ENCODE assay signal across 1 cellular context in the genomic region with DNA sequence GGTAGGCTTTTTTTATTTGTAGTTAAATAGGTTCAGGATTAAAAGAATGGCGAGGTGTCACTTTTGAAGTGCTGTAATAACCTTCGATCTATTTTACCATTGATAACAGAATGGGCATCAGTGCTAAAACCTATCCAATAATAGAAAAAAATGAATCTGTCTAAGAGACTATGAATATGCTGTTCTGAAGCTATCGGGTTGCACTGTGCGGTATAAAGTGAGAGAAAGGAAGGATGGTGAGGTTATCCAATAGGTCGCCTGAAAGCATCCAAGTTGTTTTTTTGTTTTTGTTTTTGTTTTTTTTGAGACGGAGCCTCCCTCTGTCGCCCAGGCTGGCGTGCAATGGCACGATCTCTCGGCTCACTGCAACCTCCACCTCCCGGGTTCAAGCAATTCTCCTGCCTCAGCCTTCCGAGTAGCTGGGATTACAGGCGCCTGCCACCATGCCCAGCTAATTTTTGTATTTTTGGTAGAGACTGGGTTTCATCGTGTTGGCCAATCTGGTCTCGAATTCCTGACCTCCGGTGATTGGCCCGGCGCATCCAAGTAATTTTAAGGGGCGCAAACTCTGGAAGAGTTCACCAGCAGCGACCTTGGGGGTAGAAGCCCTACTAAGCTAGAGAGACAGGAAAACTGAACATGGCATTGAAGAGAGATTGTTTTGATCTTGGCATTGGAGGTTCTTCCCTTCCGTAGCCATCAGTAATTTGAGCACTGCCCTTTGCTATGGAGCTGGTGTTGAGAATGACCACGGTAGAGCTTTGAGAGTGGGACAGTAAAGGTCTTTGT.
TF ChIP-seq lines count a peak whose summit lies in the region.

No MANE protein-coding gene starts in this region.

TF ChIP-seq in HepG2, 621 proteins besides CTCF, POLR2A, EP300 and RAD21 (continued from another document and continues in another):
- TF ChIP-seq, protein P1, sequence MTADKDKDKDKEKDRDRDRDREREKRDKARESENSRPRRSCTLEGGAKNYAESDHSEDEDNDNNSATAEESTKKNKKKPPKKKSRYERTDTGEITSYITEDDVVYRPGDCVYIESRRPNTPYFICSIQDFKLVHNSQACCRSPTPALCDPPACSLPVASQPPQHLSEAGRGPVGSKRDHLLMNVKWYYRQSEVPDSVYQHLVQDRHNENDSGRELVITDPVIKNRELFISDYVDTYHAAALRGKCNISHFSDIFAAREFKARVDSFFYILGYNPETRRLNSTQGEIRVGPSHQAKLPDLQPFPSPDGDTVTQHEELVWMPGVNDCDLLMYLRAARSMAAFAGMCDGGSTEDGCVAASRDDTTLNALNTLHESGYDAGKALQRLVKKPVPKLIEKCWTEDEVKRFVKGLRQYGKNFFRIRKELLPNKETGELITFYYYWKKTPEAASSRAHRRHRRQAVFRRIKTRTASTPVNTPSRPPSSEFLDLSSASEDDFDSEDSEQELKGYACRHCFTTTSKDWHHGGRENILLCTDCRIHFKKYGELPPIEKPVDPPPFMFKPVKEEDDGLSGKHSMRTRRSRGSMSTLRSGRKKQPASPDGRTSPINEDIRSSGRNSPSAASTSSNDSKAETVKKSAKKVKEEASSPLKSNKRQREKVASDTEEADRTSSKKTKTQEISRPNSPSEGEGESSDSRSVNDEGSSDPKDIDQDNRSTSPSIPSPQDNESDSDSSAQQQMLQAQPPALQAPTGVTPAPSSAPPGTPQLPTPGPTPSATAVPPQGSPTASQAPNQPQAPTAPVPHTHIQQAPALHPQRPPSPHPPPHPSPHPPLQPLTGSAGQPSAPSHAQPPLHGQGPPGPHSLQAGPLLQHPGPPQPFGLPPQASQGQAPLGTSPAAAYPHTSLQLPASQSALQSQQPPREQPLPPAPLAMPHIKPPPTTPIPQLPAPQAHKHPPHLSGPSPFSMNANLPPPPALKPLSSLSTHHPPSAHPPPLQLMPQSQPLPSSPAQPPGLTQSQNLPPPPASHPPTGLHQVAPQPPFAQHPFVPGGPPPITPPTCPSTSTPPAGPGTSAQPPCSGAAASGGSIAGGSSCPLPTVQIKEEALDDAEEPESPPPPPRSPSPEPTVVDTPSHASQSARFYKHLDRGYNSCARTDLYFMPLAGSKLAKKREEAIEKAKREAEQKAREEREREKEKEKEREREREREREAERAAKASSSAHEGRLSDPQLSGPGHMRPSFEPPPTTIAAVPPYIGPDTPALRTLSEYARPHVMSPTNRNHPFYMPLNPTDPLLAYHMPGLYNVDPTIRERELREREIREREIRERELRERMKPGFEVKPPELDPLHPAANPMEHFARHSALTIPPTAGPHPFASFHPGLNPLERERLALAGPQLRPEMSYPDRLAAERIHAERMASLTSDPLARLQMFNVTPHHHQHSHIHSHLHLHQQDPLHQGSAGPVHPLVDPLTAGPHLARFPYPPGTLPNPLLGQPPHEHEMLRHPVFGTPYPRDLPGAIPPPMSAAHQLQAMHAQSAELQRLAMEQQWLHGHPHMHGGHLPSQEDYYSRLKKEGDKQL (CRISPR knock-in tag; IDR thresholded peaks at IDR 0.05; ENCODE audit: low read depth) = no peak
- TF ChIP-seq ZSCAN20 (CRISPR knock-in tag; IDR thresholded peaks at IDR 0.05; ENCODE audit: borderline replicate concordance) = no peak
- no peak for TF ChIP-seq REPIN1 (CRISPR knock-in tag; IDR thresholded peaks at IDR 0.05; ENCODE audit: borderline replicate concordance, low read depth)
- TF ChIP-seq ZNF230 (CRISPR knock-in tag; IDR thresholded peaks at IDR 0.05) = no peak
- TF ChIP-seq KLF16 (CRISPR knock-in tag; IDR thresholded peaks at IDR 0.05) = no peak
- peak; percentile 16; the same call in 1 of the 2 replicates for TF ChIP-seq ELF1 (CRISPR knock-in tag; IDR thresholded peaks at IDR 0.05)
- no peak for TF ChIP-seq ZNF292 (CRISPR knock-in tag; IDR thresholded peaks at IDR 0.05; ENCODE audit: borderline replicate concordance, low read depth)
- 0 out of 2 replicates have a peak, but pooled peaks have one; percentile 15 for TF ChIP-seq MED1 (CRISPR knock-in tag; IDR thresholded peaks at IDR 0.05)
- TF ChIP-seq ZSCAN29 (CRISPR knock-in tag; conservative IDR thresholded peaks at IDR 0.05) = no peak
- TF ChIP-seq FOXO1 (CRISPR knock-in tag; IDR thresholded peaks at IDR 0.05) = no peak
- TF ChIP-seq ZNF282 (IDR thresholded peaks at IDR 0.05; ENCODE audit: partially characterized antibody) = no peak
- TF ChIP-seq, protein P2, sequence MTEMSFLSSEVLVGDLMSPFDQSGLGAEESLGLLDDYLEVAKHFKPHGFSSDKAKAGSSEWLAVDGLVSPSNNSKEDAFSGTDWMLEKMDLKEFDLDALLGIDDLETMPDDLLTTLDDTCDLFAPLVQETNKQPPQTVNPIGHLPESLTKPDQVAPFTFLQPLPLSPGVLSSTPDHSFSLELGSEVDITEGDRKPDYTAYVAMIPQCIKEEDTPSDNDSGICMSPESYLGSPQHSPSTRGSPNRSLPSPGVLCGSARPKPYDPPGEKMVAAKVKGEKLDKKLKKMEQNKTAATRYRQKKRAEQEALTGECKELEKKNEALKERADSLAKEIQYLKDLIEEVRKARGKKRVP (CRISPR knock-in tag; IDR thresholded peaks at IDR 0.05) = no peak
- no peak for TF ChIP-seq ARNT (IDR thresholded peaks at IDR 0.05)
- no peak for TF ChIP-seq ZNF558 (CRISPR knock-in tag; IDR thresholded peaks at IDR 0.05; ENCODE audit: borderline replicate concordance)
- no peak for TF ChIP-seq ZNF343 (CRISPR knock-in tag; IDR thresholded peaks at IDR 0.05)
- no peak for TF ChIP-seq EED (CRISPR knock-in tag; IDR thresholded peaks at IDR 0.05)
- TF ChIP-seq HNRNPK (IDR thresholded peaks at IDR 0.05; ENCODE audit: low read depth, low read length, poor library complexity, severe bottlenecking) = no peak
- TF ChIP-seq IRF2 (CRISPR knock-in tag; IDR thresholded peaks at IDR 0.05) = peak; percentile 48; the same call in 1 of the 2 replicates
- no peak for TF ChIP-seq TRIM24 (CRISPR knock-in tag; IDR thresholded peaks at IDR 0.05)
- TF ChIP-seq TBX3 (IDR thresholded peaks at IDR 0.05; ENCODE audit: borderline replicate concordance) = no peak
- TF ChIP-seq CEBPG (CRISPR knock-in tag; IDR thresholded peaks at IDR 0.05) = no peak
- TF ChIP-seq, protein P3, sequence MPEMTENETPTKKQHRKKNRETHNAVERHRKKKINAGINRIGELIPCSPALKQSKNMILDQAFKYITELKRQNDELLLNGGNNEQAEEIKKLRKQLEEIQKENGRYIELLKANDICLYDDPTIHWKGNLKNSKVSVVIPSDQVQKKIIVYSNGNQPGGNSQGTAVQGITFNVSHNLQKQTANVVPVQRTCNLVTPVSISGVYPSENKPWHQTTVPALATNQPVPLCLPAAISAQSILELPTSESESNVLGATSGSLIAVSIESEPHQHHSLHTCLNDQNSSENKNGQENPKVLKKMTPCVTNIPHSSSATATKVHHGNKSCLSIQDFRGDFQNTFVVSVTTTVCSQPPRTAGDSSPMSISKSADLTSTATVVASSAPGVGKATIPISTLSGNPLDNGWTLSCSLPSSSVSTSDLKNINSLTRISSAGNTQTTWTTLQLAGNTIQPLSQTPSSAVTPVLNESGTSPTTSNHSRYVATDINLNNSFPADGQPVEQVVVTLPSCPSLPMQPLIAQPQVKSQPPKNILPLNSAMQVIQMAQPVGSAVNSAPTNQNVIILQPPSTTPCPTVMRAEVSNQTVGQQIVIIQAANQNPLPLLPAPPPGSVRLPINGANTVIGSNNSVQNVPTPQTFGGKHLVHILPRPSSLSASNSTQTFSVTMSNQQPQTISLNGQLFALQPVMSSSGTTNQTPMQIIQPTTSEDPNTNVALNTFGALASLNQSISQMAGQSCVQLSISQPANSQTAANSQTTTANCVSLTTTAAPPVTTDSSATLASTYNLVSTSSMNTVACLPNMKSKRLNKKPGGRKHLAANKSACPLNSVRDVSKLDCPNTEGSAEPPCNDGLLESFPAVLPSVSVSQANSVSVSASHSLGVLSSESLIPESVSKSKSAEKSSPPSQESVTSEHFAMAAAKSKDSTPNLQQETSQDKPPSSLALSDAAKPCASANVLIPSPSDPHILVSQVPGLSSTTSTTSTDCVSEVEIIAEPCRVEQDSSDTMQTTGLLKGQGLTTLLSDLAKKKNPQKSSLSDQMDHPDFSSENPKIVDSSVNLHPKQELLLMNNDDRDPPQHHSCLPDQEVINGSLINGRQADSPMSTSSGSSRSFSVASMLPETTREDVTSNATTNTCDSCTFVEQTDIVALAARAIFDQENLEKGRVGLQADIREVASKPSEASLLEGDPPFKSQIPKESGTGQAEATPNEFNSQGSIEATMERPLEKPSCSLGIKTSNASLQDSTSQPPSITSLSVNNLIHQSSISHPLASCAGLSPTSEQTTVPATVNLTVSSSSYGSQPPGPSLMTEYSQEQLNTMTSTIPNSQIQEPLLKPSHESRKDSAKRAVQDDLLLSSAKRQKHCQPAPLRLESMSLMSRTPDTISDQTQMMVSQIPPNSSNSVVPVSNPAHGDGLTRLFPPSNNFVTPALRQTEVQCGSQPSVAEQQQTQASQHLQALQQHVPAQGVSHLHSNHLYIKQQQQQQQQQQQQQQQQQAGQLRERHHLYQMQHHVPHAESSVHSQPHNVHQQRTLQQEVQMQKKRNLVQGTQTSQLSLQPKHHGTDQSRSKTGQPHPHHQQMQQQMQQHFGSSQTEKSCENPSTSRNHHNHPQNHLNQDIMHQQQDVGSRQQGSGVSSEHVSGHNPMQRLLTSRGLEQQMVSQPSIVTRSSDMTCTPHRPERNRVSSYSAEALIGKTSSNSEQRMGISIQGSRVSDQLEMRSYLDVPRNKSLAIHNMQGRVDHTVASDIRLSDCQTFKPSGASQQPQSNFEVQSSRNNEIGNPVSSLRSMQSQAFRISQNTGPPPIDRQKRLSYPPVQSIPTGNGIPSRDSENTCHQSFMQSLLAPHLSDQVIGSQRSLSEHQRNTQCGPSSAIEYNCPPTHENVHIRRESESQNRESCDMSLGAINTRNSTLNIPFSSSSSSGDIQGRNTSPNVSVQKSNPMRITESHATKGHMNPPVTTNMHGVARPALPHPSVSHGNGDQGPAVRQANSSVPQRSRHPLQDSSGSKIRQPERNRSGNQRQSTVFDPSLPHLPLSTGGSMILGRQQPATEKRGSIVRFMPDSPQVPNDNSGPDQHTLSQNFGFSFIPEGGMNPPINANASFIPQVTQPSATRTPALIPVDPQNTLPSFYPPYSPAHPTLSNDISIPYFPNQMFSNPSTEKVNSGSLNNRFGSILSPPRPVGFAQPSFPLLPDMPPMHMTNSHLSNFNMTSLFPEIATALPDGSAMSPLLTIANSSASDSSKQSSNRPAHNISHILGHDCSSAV (CRISPR knock-in tag; IDR thresholded peaks at IDR 0.05; ENCODE audit: borderline replicate concordance) = no peak
- TF ChIP-seq, protein P4, sequence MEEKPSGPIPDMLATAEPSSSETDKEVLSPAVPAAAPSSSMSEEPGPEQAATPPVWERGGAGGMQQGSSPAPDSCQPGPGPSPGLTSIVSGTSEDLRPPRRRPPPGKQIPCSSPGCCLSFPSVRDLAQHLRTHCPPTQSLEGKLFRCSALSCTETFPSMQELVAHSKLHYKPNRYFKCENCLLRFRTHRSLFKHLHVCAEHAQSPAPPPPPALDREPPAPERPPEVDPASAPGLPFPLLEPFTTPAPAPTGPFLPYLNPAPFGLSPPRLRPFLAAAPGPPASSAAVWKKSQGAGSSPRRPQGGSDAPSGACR (CRISPR knock-in tag; IDR thresholded peaks at IDR 0.05) = no peak
- no peak for TF ChIP-seq CHD2 (IDR thresholded peaks at IDR 0.05; ENCODE audit: low read depth, low read length)
- TF ChIP-seq ZNF713 (CRISPR knock-in tag; IDR thresholded peaks at IDR 0.05) = no peak
- TF ChIP-seq ZNF256 (CRISPR knock-in tag; conservative IDR thresholded peaks at IDR 0.05) = no peak
- TF ChIP-seq ZNF572 (CRISPR knock-in tag; IDR thresholded peaks at IDR 0.05) = no peak
- no peak for TF ChIP-seq TCF7 (IDR thresholded peaks at IDR 0.05; ENCODE audit: low read depth)
- no peak for TF ChIP-seq ZNF124 (CRISPR knock-in tag; IDR thresholded peaks at IDR 0.05)
- TF ChIP-seq ZNF556 (CRISPR knock-in tag; IDR thresholded peaks at IDR 0.05; ENCODE audit: borderline replicate concordance) = no peak
- no peak for TF ChIP-seq ZFP36L1 (CRISPR knock-in tag; IDR thresholded peaks at IDR 0.05)
- 0 out of 2 replicates have a peak, but pooled peaks have one; percentile 1 for TF ChIP-seq KMT2B (CRISPR knock-in tag; IDR thresholded peaks at IDR 0.05)
- TF ChIP-seq, protein P5, sequence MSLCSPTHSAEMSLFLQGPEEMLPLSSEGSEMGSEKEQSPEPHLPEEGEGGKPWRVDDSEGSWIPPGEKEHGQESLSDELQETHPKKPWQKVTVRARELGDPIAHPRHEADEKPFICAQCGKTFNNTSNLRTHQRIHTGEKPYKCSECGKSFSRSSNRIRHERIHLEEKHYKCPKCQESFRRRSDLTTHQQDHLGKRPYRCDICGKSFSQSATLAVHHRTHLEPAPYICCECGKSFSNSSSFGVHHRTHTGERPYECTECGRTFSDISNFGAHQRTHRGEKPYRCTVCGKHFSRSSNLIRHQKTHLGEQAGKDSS (CRISPR knock-in tag; IDR thresholded peaks at IDR 0.05; ENCODE audit: borderline replicate concordance, low read depth) = no peak
- TF ChIP-seq, protein P6, sequence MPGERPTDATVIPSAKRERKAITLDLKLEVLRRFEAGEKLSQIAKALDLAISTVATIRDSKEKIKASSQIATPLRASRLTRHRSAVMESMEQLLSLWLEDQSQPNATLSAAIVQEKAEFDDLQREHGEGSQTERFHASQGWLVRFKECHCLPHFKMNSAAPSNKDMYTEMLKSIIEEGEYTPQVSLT (CRISPR knock-in tag; IDR thresholded peaks at IDR 0.05; ENCODE audit: borderline replicate concordance, low read depth) = no peak
- TF ChIP-seq, protein P7, sequence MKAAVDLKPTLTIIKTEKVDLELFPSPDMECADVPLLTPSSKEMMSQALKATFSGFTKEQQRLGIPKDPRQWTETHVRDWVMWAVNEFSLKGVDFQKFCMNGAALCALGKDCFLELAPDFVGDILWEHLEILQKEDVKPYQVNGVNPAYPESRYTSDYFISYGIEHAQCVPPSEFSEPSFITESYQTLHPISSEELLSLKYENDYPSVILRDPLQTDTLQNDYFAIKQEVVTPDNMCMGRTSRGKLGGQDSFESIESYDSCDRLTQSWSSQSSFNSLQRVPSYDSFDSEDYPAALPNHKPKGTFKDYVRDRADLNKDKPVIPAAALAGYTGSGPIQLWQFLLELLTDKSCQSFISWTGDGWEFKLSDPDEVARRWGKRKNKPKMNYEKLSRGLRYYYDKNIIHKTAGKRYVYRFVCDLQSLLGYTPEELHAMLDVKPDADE (CRISPR knock-in tag; IDR thresholded peaks at IDR 0.05) = no peak
- TF ChIP-seq ZSCAN22 (CRISPR knock-in tag; IDR thresholded peaks at IDR 0.05) = no peak
- TF ChIP-seq DR1 (CRISPR knock-in tag; IDR thresholded peaks at IDR 0.05) = no peak
- TF ChIP-seq SP2 (CRISPR knock-in tag; IDR thresholded peaks at IDR 0.05) = no peak
- TF ChIP-seq ZNF557 (CRISPR knock-in tag; IDR thresholded peaks at IDR 0.05) = 0 out of 2 replicates have a peak, but pooled peaks have one; percentile 52
- TF ChIP-seq RFXAP (CRISPR knock-in tag; IDR thresholded peaks at IDR 0.05; ENCODE audit: borderline replicate concordance) = no peak
- no peak for TF ChIP-seq NCOA2 (CRISPR knock-in tag; IDR thresholded peaks at IDR 0.05)
- peak; percentile 57; the same call in 1 of the 2 replicates for TF ChIP-seq POLR2G (IDR thresholded peaks at IDR 0.05; ENCODE audit: low read depth, low read length)
- no peak for TF ChIP-seq ZBTB3 (CRISPR knock-in tag; IDR thresholded peaks at IDR 0.05; ENCODE audit: borderline replicate concordance, low read depth)
- TF ChIP-seq ZNF777 (CRISPR knock-in tag; IDR thresholded peaks at IDR 0.05) = no peak; the same call in 1 of the 2 replicates
- no peak for TF ChIP-seq ZFP62 (CRISPR knock-in tag; IDR thresholded peaks at IDR 0.05)
- TF ChIP-seq TOPORS (CRISPR knock-in tag; IDR thresholded peaks at IDR 0.05) = no peak
